ENCODE assay signal across 8 cellular contexts in genomic region chr19:49451430-49452181, GRCh38. TPM values are rescaled to one million over a fixed set of nuclear protein-coding genes. Genes with fewer than 3 reads are reported as not detected.
DNase-seq lines count a peak whose midpoint lies in the region; ATAC-seq, FAIRE-seq and TF ChIP-seq lines count a peak whose summit lies in the region.

PIH1D1 (minus strand) TSS chr19:49451814; CDS start chr19:49451574, 240 bp downstream.

- intact Hi-C loops in activated CD4-positive, alpha-beta T cell treated with anti-CD3 and anti-CD28 coated beads, Interleukin-2, amount 10 ng/mL, durations not matched to agents 24 days and 14 days (cut with micrococcal nuclease), result loop anchor here (1.0 to 5.0 kb wide), 6 partner anchors 19 to 814 kb away; partner anchors contain the start of genes DBP, PRMT1, RPL13A and RPS11

- no peaks in the 10 kb centered on the region for H3K9me3 Mint-ChIP-seq in activated CD4-positive, alpha-beta T cell treated with anti-CD3 and anti-CD28 coated beads, Interleukin-2, amount 10 ng/mL, durations not matched to agents 24 days and 14 days

- H3K4me1 ChIP-seq in BE2C, result no peaks in the 10 kb centered on the region

- H3K36me3 Mint-ChIP-seq in activated CD4-positive, alpha-beta T cell treated with anti-CD3 and anti-CD28 coated beads, Interleukin-2, amount 10 ng/mL, durations not matched to agents 24 days and 14 days (ENCODE audit: low read depth), result peaks cover 40% of the 10 kb centered on the region

- FAIRE-seq in GM19239 (lab: Jason Lieb, UNC), result peak; percentile 98

- H3K4me1 Mint-ChIP-seq in activated CD4-positive, alpha-beta T cell treated with anti-CD3 and anti-CD28 coated beads, Interleukin-2, amount 10 ng/mL, durations not matched to agents 24 days and 14 days, result peaks cover 38% of the 10 kb centered on the region

- peak; percentile 59 for ATAC-seq in HG03460 (IDR thresholded peaks at IDR 0.05; ENCODE audit: unreplicated experiment)

- peak; percentile 97 for DNase-seq in BE2C
- peak; percentile 85 for DNase-seq in GM19239 (ENCODE audit: insufficient read length, low spot score)
- peak; percentile 98 for DNase-seq in NCI-H526 treated with DMSO at 0.1 percent for 48 hours (lab: John Stamatoyannopoulos, UW)
- DNase-seq in activated CD4-positive, alpha-beta T cell treated with anti-CD3 and anti-CD28 coated beads, Interleukin-2, amount 10 ng/mL, durations not matched to agents 24 days and 14 days, result peak; percentile 98
- DNase-seq in dedifferentiated amniotic fluid mesenchymal stem cell (ENCODE audit: extremely low spot score), result peak; percentile 99
- DNase-seq in left kidney (ENCODE audit: low read depth, low spot score), result peak; percentile 100
- peak; percentile 93 to 94 for DNase-seq in stimulated activated CD4-positive, alpha-beta T cell treated with anti-CD3 and anti-CD28 coated beads, Interleukin-2, amount 100 ng/mL, for 24 hours

- peak within 1 kb of the TSS; percentile 96 for H3K4me3 ChIP-seq in BE2C (ENCODE audit: low read depth, low read length)

- H3K36me3 ChIP-seq in BE2C, result peaks cover 27% of the 10 kb centered on the region

- peak within 1 kb of the TSS; percentile 100 for H3K27ac Mint-ChIP-seq in activated CD4-positive, alpha-beta T cell treated with anti-CD3 and anti-CD28 coated beads, Interleukin-2, amount 10 ng/mL, durations not matched to agents 24 days and 14 days

- TF ChIP-seq CTCF in BE2C (IDR thresholded peaks at IDR 0.05; ENCODE audit: low read depth, low read length), result peak; percentile 20; the same call in 1 of the 2 replicates

- H3K4me3 Mint-ChIP-seq in activated CD4-positive, alpha-beta T cell treated with anti-CD3 and anti-CD28 coated beads, Interleukin-2, amount 10 ng/mL, durations not matched to agents 24 days and 14 days, result peak within 1 kb of the TSS; percentile 91

- no peaks in the 10 kb centered on the region for H3K27me3 ChIP-seq in BE2C

- H3K27me3 Mint-ChIP-seq in activated CD4-positive, alpha-beta T cell treated with anti-CD3 and anti-CD28 coated beads, Interleukin-2, amount 10 ng/mL, durations not matched to agents 24 days and 14 days, result no peaks in the 10 kb centered on the region

- H3K9me3 ChIP-seq in BE2C, result no peaks in the 10 kb centered on the region

RNA-seq across cellular contexts. Expression of gene PIH1D1, which starts in this region (rescaled TPM):
- 99.9 TPM for polyA plus RNA-seq in BE2C (2012; ENCODE audit: insufficient read depth, insufficient read length, low read depth)
- total RNA-seq in activated CD4-positive, alpha-beta T cell treated with anti-CD3 and anti-CD28 coated beads, Interleukin-2, amount 10 ng/mL, durations not matched to agents 24 days and 14 days, result 134 and 135 TPM in 2 replicates

Comparison
In these comparisons a context has a peak if more than half of its experiments do, and no peak if none do; other contexts are left out.
1. Peak in every context shown above with its lines: DNase-seq, ATAC-seq and H3K4me3 ChIP-seq.